Comparison of ENCODE assay signal across 8 cellular contexts in the genomic region with DNA sequence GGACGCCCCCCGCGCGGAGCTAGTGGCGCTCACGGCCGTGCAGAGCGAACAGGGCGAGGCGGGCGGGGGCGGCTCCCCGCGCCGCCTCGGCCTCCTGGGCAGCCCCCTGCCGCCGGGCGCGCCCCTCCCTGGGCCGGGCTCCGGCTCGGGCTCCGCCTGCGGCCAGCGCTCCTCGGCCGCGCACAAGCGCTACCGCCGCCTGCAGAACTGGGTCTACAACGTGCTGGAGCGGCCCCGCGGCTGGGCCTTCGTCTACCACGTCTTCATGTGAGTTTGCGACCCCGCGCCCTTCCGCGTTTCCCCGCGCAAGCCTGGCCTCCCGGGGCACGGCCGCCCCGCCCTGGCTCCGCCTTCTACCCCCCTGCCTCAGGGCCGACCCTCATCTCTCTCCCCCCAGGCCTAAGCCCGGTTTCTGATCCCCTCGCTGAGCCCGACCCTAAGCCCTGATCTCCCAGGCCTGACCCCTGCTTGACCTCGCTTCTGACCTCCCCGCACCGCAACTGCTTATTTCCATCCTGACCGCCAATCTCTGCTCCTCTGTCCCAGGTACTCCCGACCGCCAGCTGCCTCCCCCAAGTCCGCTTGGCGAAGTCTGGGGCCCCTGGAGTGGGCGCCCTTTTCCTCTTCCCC. TPM values are rescaled to one million over a fixed set of nuclear protein-coding genes. Genes with fewer than 3 reads are reported as not detected.
DNase-seq lines count a peak whose midpoint lies in the region; ATAC-seq, FAIRE-seq and TF ChIP-seq lines count a peak whose summit lies in the region.

No MANE protein-coding gene starts in this region.

- no peaks in the 10 kb centered on the region for H3K36me3 Mint-ChIP-seq in CD8-positive, alpha-beta memory T cell
- no peaks in the 10 kb centered on the region for H3K36me3 Mint-ChIP-seq in nephron progenitor cell (ENCODE audit: low read depth)

- CTCF ChIA-PET in CD8-positive, alpha-beta memory T cell (lab: Charles Lee): interaction anchor here (3.5 kb wide), 1 partner anchor 10 kb away, joined by 21 read pairs; no protein-coding TSS in a partner anchor

- TF ChIP-seq CTCF in NB4 (IDR thresholded peaks at IDR 0.05; ENCODE audit: low read depth, low read length) (no peak), nephron progenitor cell (IDR thresholded peaks at IDR 0.05) (no peak), BE2C (IDR thresholded peaks at IDR 0.05; ENCODE audit: low read depth, low read length) (no peak)

- H3K27me3 Mint-ChIP-seq in CD8-positive, alpha-beta memory T cell: peaks cover 13 to 28% of the 10 kb centered on the region in 2 donors
- H3K27me3 Mint-ChIP-seq in nephron progenitor cell (ENCODE audit: low read depth, poor library complexity): peaks cover 51% of the 10 kb centered on the region

- H3K9me3 Mint-ChIP-seq in CD8-positive, alpha-beta memory T cell: no peaks in the 10 kb centered on the region
- no peaks in the 10 kb centered on the region for H3K9me3 Mint-ChIP-seq in nephron progenitor cell

- H3K9me3 ChIP-seq in CD8-positive, alpha-beta memory T cell (ENCODE audit: low read length): no peaks in the 10 kb centered on the region
- H3K9me3 ChIP-seq in BE2C: no peaks in the 10 kb centered on the region

- POLR2A ChIA-PET in CD8-positive, alpha-beta memory T cell (lab: Charles Lee): no interaction called here

- peak overlapping the region in 5 of 7 donors; percentile 28 to 67 (median 60) for H3K4me3 Mint-ChIP-seq in CD8-positive, alpha-beta memory T cell
- H3K4me3 Mint-ChIP-seq in nephron progenitor cell: peak overlapping the region; percentile 84

- no peak for FAIRE-seq in HTR-8/SVneo (lab: Jason Lieb, UNC)

- DNase-seq in CD8-positive, alpha-beta memory T cell: no peak
- DNase-seq in NB4 (ENCODE audit: low read depth) (peak; percentile 29), ecto neural progenitor cell (ENCODE audit: low spot score) (peak; percentile 80), nephron progenitor cell (peak; percentile 47), BE2C (no peak), HTR-8/SVneo (ENCODE audit: insufficient read length, low spot score) (no peak)

- H3K4me3 ChIP-seq in CD8-positive, alpha-beta memory T cell (ENCODE audit: low read length): no peak overlapping the region
- H3K4me3 ChIP-seq in NB4 (ENCODE audit: low read depth, low read length) (no peak overlapping the region), BE2C (ENCODE audit: low read depth, low read length) (no peak overlapping the region)

- H3K4me1 Mint-ChIP-seq in CD8-positive, alpha-beta memory T cell: peaks cover 5 to 17% (median 8%) of the 10 kb centered on the region in 3 donors
- H3K4me1 Mint-ChIP-seq in nephron progenitor cell: peaks cover 86% of the 10 kb centered on the region

- H3K27me3 ChIP-seq in CD8-positive, alpha-beta memory T cell (ENCODE audit: insufficient read depth, low read length, poor library complexity, severe bottlenecking): peaks cover 4% of the 10 kb centered on the region
- peaks cover 4% of the 10 kb centered on the region for H3K27me3 ChIP-seq in BE2C

- H3K36me3 ChIP-seq in CD8-positive, alpha-beta memory T cell (ENCODE audit: insufficient read depth, low read length): no peaks in the 10 kb centered on the region
- no peaks in the 10 kb centered on the region for H3K36me3 ChIP-seq in BE2C

- no peaks in the 10 kb centered on the region for H3K4me1 ChIP-seq in CD8-positive, alpha-beta memory T cell (ENCODE audit: insufficient read depth, low read length)
- H3K4me1 ChIP-seq in BE2C: no peaks in the 10 kb centered on the region

- H3K27ac ChIP-seq in CD8-positive, alpha-beta memory T cell (ENCODE audit: low read depth, low read length): no peak overlapping the region

- no peak for TF ChIP-seq POLR2A in NB4 (IDR thresholded peaks at IDR 0.05; ENCODE audit: extremely low read depth, insufficient read length)

- ATAC-seq in GM21825 (IDR thresholded peaks at IDR 0.05; ENCODE audit: unreplicated experiment): no peak
- ATAC-seq in GM21529 (IDR thresholded peaks at IDR 0.05; ENCODE audit: unreplicated experiment): no peak

- H3K27ac Mint-ChIP-seq in CD8-positive, alpha-beta memory T cell: peak overlapping the region in 2 of 8 donors; percentile 44 to 61
- no peak overlapping the region for H3K27ac Mint-ChIP-seq in nephron progenitor cell

RNA-seq across cellular contexts. Expression of gene KCNQ4, which starts 0.7 kb away (rescaled TPM):
- total RNA-seq in CD8-positive, alpha-beta memory T cell: under 1 TPM; 0.09 to 0.16 TPM
- not detected for polyA plus RNA-seq in CD8-positive, alpha-beta memory T cell
- 2.9 TPM for polyA plus RNA-seq in BE2C (2012; ENCODE audit: insufficient read depth, insufficient read length, low read depth)

Comparison
In these comparisons a context has a peak if more than half of its experiments do, and no peak if none do; other contexts are left out.
1. DNase-seq: peak in NB4 (single experiment), ecto neural progenitor cell (single experiment) and nephron progenitor cell (single experiment); none in CD8-positive, alpha-beta memory T cell (0 of 5), BE2C (single experiment) and HTR-8/SVneo (single experiment).